8 cellular contexts compared by ENCODE assay signal in genomic region chr1:116372186-116372585, GRCh38. TPM values are rescaled to one million over a fixed set of nuclear protein-coding genes. Genes with fewer than 3 reads are reported as not detected.
DNase-seq lines count a peak whose midpoint lies in the region; ATAC-seq and TF ChIP-seq lines count a peak whose summit lies in the region.

No MANE protein-coding gene starts in this region.

- H3K9me3 ChIP-seq in psoas muscle = no peaks in the 10 kb centered on the region

- DNase-seq in GM06990 (ENCODE audit: extremely low read depth, insufficient read length) (no peak), fibroblast of the aortic adventitia (ENCODE audit: low read depth) (no peak), psoas muscle (no peak), AG08395 (ENCODE audit: low spot score) (no peak), COLO829 (ENCODE audit: low spot score) (no peak), germinal center (ENCODE audit: low spot score) (no peak)

- H3K4me3 ChIP-seq in GM06990 (replicated peaks; ENCODE audit: low read depth, low read length) = peak overlapping the region; percentile 89
- peak overlapping the region; percentile 85 for H3K4me3 ChIP-seq in fibroblast of the aortic adventitia (ENCODE audit: low read depth, low read length)
- H3K4me3 ChIP-seq in psoas muscle = peak overlapping the region; percentile 81

- H3K36me3 ChIP-seq in GM06990 (ENCODE audit: control insufficient read depth, insufficient read depth, low read length) (no peaks in the 10 kb centered on the region), psoas muscle (ENCODE audit: insufficient read depth in 1 of 2, low read depth in 1 of 2) (no peaks in the 10 kb centered on the region)

- intact Hi-C loops in psoas muscle (cut with DNase I) = loop anchor here in 1 of 2 donors (5.0 kb wide), 1 partner anchor 115 kb away; no protein-coding TSS in a partner anchor

- ATAC-seq in psoas muscle = no peak
- no peak for ATAC-seq in esophagus mucosa

- H3K27me3 ChIP-seq in GM06990 (replicated peaks; ENCODE audit: control insufficient read depth, insufficient read depth, low read length) (no peaks in the 10 kb centered on the region), psoas muscle (ENCODE audit: insufficient read depth in 3 of 3, low read length in 2 of 3) (no peaks in the 10 kb centered on the region)

- WGBS in psoas muscle, 3 donors = 31 to 38% (median 36%) methylated on average over 11 of the region's 11 CpGs

- peak overlapping the region; percentile 77 for H3K27ac ChIP-seq in VCaP
- H3K27ac ChIP-seq in psoas muscle = peak overlapping the region; percentile 89

- peaks cover 42% of the 10 kb centered on the region for H3K4me1 ChIP-seq in psoas muscle

- TF ChIP-seq CTCF in GM06990 (IDR thresholded peaks at IDR 0.05; ENCODE audit: insufficient read depth, low read length, poor library complexity, severe bottlenecking) (no peak), VCaP (conservative IDR thresholded peaks at IDR 0.05) (no peak), fibroblast of the aortic adventitia (IDR thresholded peaks at IDR 0.05; ENCODE audit: insufficient read depth, low read length) (no peak), psoas muscle (IDR thresholded peaks at IDR 0.05) (no peak)

RNA-seq across cellular contexts. Expression of gene ATP1A1, which starts 0.9 kb away (rescaled TPM):
- total RNA-seq in fibroblast of the aortic adventitia (ENCODE audit: low replicate concordance) (95.0 and 126 TPM in 2 replicates), psoas muscle (100 to 1,000 TPM in 2 of 4 donors, 10 to 100 TPM in 2; 66.1 to 342 (median 150) TPM), esophagus mucosa (371 TPM)
- 100 to 1,000 TPM; 126 to 440 (median 309) TPM for polyA plus RNA-seq in psoas muscle
